Comparison of ENCODE assay signal across 26 cellular contexts in genomic region chr19:41492843-41493242, GRCh38. TPM values are rescaled to one million over a fixed set of nuclear protein-coding genes. Genes with fewer than 3 reads are reported as not detected.
A peak's percentile ranks its signal among the peaks of the same experiment; 100 is the strongest.
DNase-seq lines count a peak whose midpoint lies in the region; ATAC-seq and TF ChIP-seq lines count a peak whose summit lies in the region.
"Had no signal": no experiment of that assay in that cellular context is flagged by ENCODE, and none has a peak within 500 bp of the region (broad histone marks: within the 10 kb centered on the region; RNA-seq: fewer than 3 reads in every experiment).

No MANE protein-coding gene starts in this region.

- H3K27me3 Mint-ChIP-seq in activated naive CD4-positive, alpha-beta T cell treated with anti-CD3 and anti-CD28 coated beads, Interleukin-2, amount 50 U/mL, for 24 hours, result peaks cover 2% of the 10 kb centered on the region
- peaks cover 8% of the 10 kb centered on the region for H3K27me3 Mint-ChIP-seq in endodermal cell (ENCODE audit: insufficient read depth)

- CTCF ChIA-PET in HEK293 (lab: Yijun Ruan, JAX), result interaction anchor here (0.7 to 3.6 kb wide), 2 partner anchors 44 to 54 kb away, joined by 3 to 12 read pairs; no protein-coding TSS in a partner anchor

- no peaks in the 10 kb centered on the region for H3K9me3 Mint-ChIP-seq in activated naive CD4-positive, alpha-beta T cell treated with anti-CD3 and anti-CD28 coated beads, Interleukin-2, amount 50 U/mL, for 24 hours
- H3K9me3 Mint-ChIP-seq in endodermal cell, result peaks cover 18% of the 10 kb centered on the region
- H3K9me3 Mint-ChIP-seq: CD4-positive, alpha-beta memory T cell had no signal

- no peak overlapping the region for H3K4me3 Mint-ChIP-seq in activated naive CD4-positive, alpha-beta T cell treated with anti-CD3 and anti-CD28 coated beads, Interleukin-2, amount 50 U/mL, for 24 hours
- no peak overlapping the region for H3K4me3 Mint-ChIP-seq in endodermal cell
- H3K4me3 Mint-ChIP-seq: CD14-positive monocyte; CD4-positive, alpha-beta memory T cell; CD4-positive, CD25-positive, alpha-beta regulatory T cell; CD8-positive, alpha-beta memory T cell had no signal

- peaks cover 1% of the 10 kb centered on the region for H3K27me3 ChIP-seq in endodermal cell (ENCODE audit: control insufficient read depth, insufficient read depth, low read length, poor library complexity, severe bottlenecking)
- H3K27me3 ChIP-seq: BLaER1 had no signal

- no peak overlapping the region for H3K27ac ChIP-seq in HEK293 (ENCODE audit: extremely low read depth, low read depth, low read length)
- no peak overlapping the region for H3K27ac ChIP-seq in endodermal cell (ENCODE audit: low read depth, low read length)
- H3K27ac ChIP-seq: BLaER1 had no signal

- H3K36me3 ChIP-seq in HEK293 (ENCODE audit: control insufficient read depth in 2 of 2, insufficient read depth in 1 of 2, low read length in 2 of 2), result no peaks in the 10 kb centered on the region
- H3K36me3 ChIP-seq in endodermal cell (ENCODE audit: control insufficient read depth, insufficient read depth, low read length), result no peaks in the 10 kb centered on the region
- H3K36me3 ChIP-seq: BE2C, BLaER1 had no signal

- peak overlapping the region; percentile 8 for H3K27ac Mint-ChIP-seq in activated naive CD4-positive, alpha-beta T cell treated with anti-CD3 and anti-CD28 coated beads, Interleukin-2, amount 50 U/mL, for 24 hours
- H3K27ac Mint-ChIP-seq in endodermal cell, result no peak overlapping the region
- H3K27ac Mint-ChIP-seq: CD4-positive, CD25-positive, alpha-beta regulatory T cell had no signal

- H3K9ac ChIP-seq in endodermal cell (ENCODE audit: extremely low read depth, low read length, poor library complexity, severe bottlenecking), result no peak overlapping the region
- H3K9ac ChIP-seq: BLaER1 had no signal

- no peaks in the 10 kb centered on the region for H3K4me1 Mint-ChIP-seq in activated naive CD4-positive, alpha-beta T cell treated with anti-CD3 and anti-CD28 coated beads, Interleukin-2, amount 50 U/mL, for 24 hours
- H3K4me1 Mint-ChIP-seq in endodermal cell, result no peaks in the 10 kb centered on the region
- H3K4me1 Mint-ChIP-seq: CD14-positive monocyte; CD4-positive, alpha-beta memory T cell; CD4-positive, CD25-positive, alpha-beta regulatory T cell; CD8-positive, alpha-beta memory T cell had no signal

- ATAC-seq in HG03139 (IDR thresholded peaks at IDR 0.05; ENCODE audit: unreplicated experiment), result no peak
- ATAC-seq: GM12878 had no signal

- TF ChIP-seq CTCF in HEK293 (tag by site-specific recombination; IDR thresholded peaks at IDR 0.05), result no peak
- TF ChIP-seq CTCF in endodermal cell (conservative IDR thresholded peaks at IDR 0.05), result no peak

- no peaks in the 10 kb centered on the region for H3K36me3 Mint-ChIP-seq in activated naive CD4-positive, alpha-beta T cell treated with anti-CD3 and anti-CD28 coated beads, Interleukin-2, amount 50 U/mL, for 24 hours
- H3K36me3 Mint-ChIP-seq in endodermal cell (ENCODE audit: low read depth), result no peaks in the 10 kb centered on the region
- H3K36me3 Mint-ChIP-seq: CD14-positive monocyte; CD4-positive, alpha-beta memory T cell; CD4-positive, CD25-positive, alpha-beta regulatory T cell had no signal

- WGBS in endodermal cell (ENCODE audit: insufficient coverage in 1 of 2, insufficient read length in 1 of 2), 2 experiments, result 84 to 100% methylated on average over 2 to 5 of the region's 5 CpGs

- no peaks in the 10 kb centered on the region for H3K9me3 ChIP-seq in HEK293 (ENCODE audit: control insufficient read depth, insufficient read depth, low read depth, low read length)
- no peaks in the 10 kb centered on the region for H3K9me3 ChIP-seq in endodermal cell (ENCODE audit: control insufficient read depth, low read length)
- H3K9me3 ChIP-seq: BE2C, BLaER1 had no signal

- H3K4me3 ChIP-seq in HEK293 (ENCODE audit: low read depth, low read length) (no peak overlapping the region), endodermal cell (ENCODE audit: low read length) (no peak overlapping the region)
- H3K4me3 ChIP-seq: BLaER1, GM12878 had no signal

- DNase-seq in activated naive CD4-positive, alpha-beta T cell treated with anti-CD3 and anti-CD28 coated beads, Interleukin-2, amount 50 U/mL, for 16 hours, result no peak
- DNase-seq in endodermal cell, result peak; percentile 2
- DNase-seq in AML-193 (lab: John Stamatoyannopoulos, UW), result no peak
- DNase-seq in medulla oblongata (ENCODE audit: extremely low spot score), result no peak
- DNase-seq: 8988T; BE2C; C1 segment of cervical spinal cord; CD4-positive, alpha-beta memory T cell; CD4-positive, CD25-positive, alpha-beta regulatory T cell; CD8-positive, alpha-beta memory T cell; COR-L47; DMS 273 treated with DMSO at 0.1 percent for 48 hours; DMS153; DMS53; DMS79; DND-41; EL; GDM1 had no signal

- H3K4me1 ChIP-seq in HEK293 (ENCODE audit: control insufficient read depth, insufficient read depth, low read length) (no peaks in the 10 kb centered on the region), endodermal cell (ENCODE audit: control insufficient read depth, insufficient read depth, low read length) (no peaks in the 10 kb centered on the region)
- H3K4me1 ChIP-seq: BE2C, BLaER1 had no signal

- POLR2A ChIA-PET in HEK293 (lab: Yijun Ruan, JAX), result no interaction called here

TF ChIP-seq in HEK293, 187 proteins besides CTCF, POLR2A, EP300 and RAD21:
- TF ChIP-seq ZNF623 (tag by site-specific recombination; IDR thresholded peaks at IDR 0.05) (peak; percentile 92), ZNF510 (tag by site-specific recombination; IDR thresholded peaks at IDR 0.05; ENCODE audit: insufficient replicate concordance) (no peak), ZNF335 (tag by site-specific recombination; conservative IDR thresholded peaks at IDR 0.05) (no peak), YY1 (tag by site-specific recombination; IDR thresholded peaks at IDR 0.05) (no peak), ZNF280D (tag by site-specific recombination; IDR thresholded peaks at IDR 0.05) (peak; percentile 83; the same call in 1 of the 2 replicates), ZNF354C (tag by site-specific recombination; IDR thresholded peaks at IDR 0.05; ENCODE audit: borderline replicate concordance, low read depth) (no peak), ZNF473 (tag by site-specific recombination; IDR thresholded peaks at IDR 0.05) (no peak), ZEB2 (tag by site-specific recombination; IDR thresholded peaks at IDR 0.05) (no peak), PRDM4 (tag by site-specific recombination; IDR thresholded peaks at IDR 0.05) (no peak), KLF7 (tag by site-specific recombination; IDR thresholded peaks at IDR 0.05; ENCODE audit: borderline replicate concordance) (no peak), ZNF426 (tag by site-specific recombination; IDR thresholded peaks at IDR 0.05) (no peak)

RNA-seq across cellular contexts. Expression of gene ERICH4, which starts 49.9 kb away (rescaled TPM):
- not detected for total RNA-seq in endodermal cell
- not detected for polyA plus RNA-seq in endodermal cell (2013, experiment 1 of 2)
- polyA plus RNA-seq in endodermal cell (2013, experiment 2 of 2), result not detected
- total RNA-seq: CD4-positive, alpha-beta memory T cell; CD4-positive, CD25-positive, alpha-beta regulatory T cell; CD8-positive, alpha-beta memory T cell; Daoy; G401; GM12878 had no signal
- polyA plus RNA-seq: CD14-positive monocyte; CD4-positive, alpha-beta memory T cell; CD4-positive, CD25-positive, alpha-beta regulatory T cell; CD8-positive, alpha-beta memory T cell; GM12878 had no signal

RNA-seq across cellular contexts. Expression of gene DMAC2, which starts 53.1 kb away (rescaled TPM):
- total RNA-seq in endodermal cell, result 10 to 100 TPM; 52.9 to 71.5 TPM
- polyA plus RNA-seq in endodermal cell (2013, experiment 1 of 2), result 82.8 TPM
- 72.9 TPM for polyA plus RNA-seq in endodermal cell (2013, experiment 2 of 2)
